ENCODE assay signal across 35 cellular contexts in the genomic region with DNA sequence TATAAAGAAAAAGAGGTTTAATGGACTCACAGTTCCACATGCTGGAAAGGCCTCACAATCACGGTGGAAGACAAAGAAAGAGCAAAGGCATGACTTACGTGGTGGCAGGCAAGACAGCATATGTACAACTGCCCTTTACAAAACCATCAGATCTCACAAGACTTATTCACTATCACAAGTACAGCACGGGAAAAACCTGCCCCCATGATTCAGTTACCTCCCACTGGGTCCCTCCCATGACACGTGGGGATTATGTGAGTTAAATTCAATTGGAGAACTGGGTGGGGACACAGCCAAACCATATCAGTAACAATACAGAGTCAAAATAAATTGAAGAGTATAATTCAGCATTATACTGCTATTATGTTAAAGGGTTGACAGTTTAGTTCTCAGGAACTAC. TPM values are rescaled to one million over a fixed set of nuclear protein-coding genes. Genes with fewer than 3 reads are reported as not detected.
"Had no signal": no experiment of that assay in that cellular context is flagged by ENCODE, and none has a peak within 500 bp of the region (broad histone marks: within the 10 kb centered on the region; RNA-seq: fewer than 3 reads in every experiment).

No MANE protein-coding gene starts in this region.

- H3K27ac ChIP-seq: cardiac muscle cell, SK-N-MC had no signal

- DNase-seq: activated CD4-positive, alpha-beta memory T cell treated with anti-CD3 and anti-CD28 coated beads, Interleukin-2, amount 10 ng/mL, durations not matched to agents 7 days and 5 days; activated CD4-positive, alpha-beta T cell treated with anti-CD3 and anti-CD28 coated beads for 36 hours; activated CD4-positive, alpha-beta T cell treated with anti-CD3 and anti-CD28 coated beads, Interleukin-2, amount 50 U/mL, for 1 hour; activated CD8-positive, alpha-beta memory T cell treated with anti-CD3 and anti-CD28 coated beads for 24 hours; activated CD8-positive, alpha-beta memory T cell treated with anti-CD3 and anti-CD28 coated beads, Interleukin-2, amount 10 ng/mL, durations not matched to agents 7 days and 5 days; activated CD8-positive, alpha-beta memory T cell treated with anti-CD3 and anti-CD28 coated beads, Interleukin-2, amount 50 U/mL, for 48 hours; activated effector memory CD4-positive, alpha-beta T cell treated with anti-CD3 and anti-CD28 coated beads, Interleukin-2, amount 50 U/mL, for 16 hours; activated naive CD4-positive, alpha-beta T cell; activated naive CD4-positive, alpha-beta T cell treated with anti-CD3 and anti-CD28 coated beads, Interleukin-2, amount 50 U/mL, for 16 hours; activated naive CD8-positive, alpha-beta T cell treated with anti-CD3 and anti-CD28 coated beads for 36 hours; activated T-cell treated with anti-CD3 and anti-CD28 coated beads, Interleukin-2, amount 50 U/mL, for 1 hour; activated T-cell treated with anti-CD3 and anti-CD28 coated beads, Interleukin-2, amount 50 U/mL, for 72 hours; amniotic stem cell; aorta; Kasumi-1; KBM-7; MG63; NCI-H1048; NCI-H1105 treated with DMSO at 0.1 percent for 48 hours; NCI-H1436; NCI-H1694; NCI-H1930; NCI-H2081 treated with DMSO at 0.1 percent for 48 hours; NCI-H226; NCI-H446 treated with DMSO at 0.1 percent for 48 hours; NCI-H524; NCI-H69; NK-92 treated with Interleukin-12 subunit alpha and Interleukin-12 subunit beta, amount 100 ng/mL, for 24 hours; Right ventricle myocardium superior had no signal

- H3K9me3 ChIP-seq: MG63 had no signal

- H3K27me3 ChIP-seq: cardiac muscle cell, MG63 had no signal

- H3K4me3 ChIP-seq: cardiac muscle cell, MG63, SK-N-MC had no signal

- H3K36me3 ChIP-seq: cardiac muscle cell, MG63 had no signal

- ATAC-seq: activated CD4-positive, alpha-beta T cell treated with anti-CD3 and anti-CD28 coated beads for 36 hours; activated CD4-positive, CD25-positive, alpha-beta regulatory T cell treated with anti-CD3 and anti-CD28 coated beads, Interleukin-2, amount 50 U/mL, for 24 hours; activated CD8-positive, alpha-beta memory T cell treated with anti-CD3 and anti-CD28 coated beads, Interleukin-2, amount 10 ng/mL, durations not matched to agents 7 days and 5 days; activated T-cell treated with anti-CD3 and anti-CD28 coated beads, Interleukin-2, amount 50 U/mL, for 72 hours; activated T-helper 17 cell treated with anti-CD3 and anti-CD28 coated beads, Interleukin-2, amount 50 U/mL, for 72 hours; WTC11 had no signal

RNA-seq across cellular contexts. Expression of gene RNLS, which starts 37.8 kb away (rescaled TPM):
- total RNA-seq: OCI-LY7 had no signal

RNA-seq across cellular contexts. Expression of gene LIPJ, which starts 41.2 kb away (rescaled TPM):
- total RNA-seq: activated CD4-positive, alpha-beta memory T cell treated with anti-CD3 and anti-CD28 coated beads, Interleukin-2, amount 10 ng/mL, durations not matched to agents 7 days and 5 days; activated CD4-positive, alpha-beta T cell treated with anti-CD3 and anti-CD28 coated beads for 36 hours; activated CD8-positive, alpha-beta memory T cell treated with anti-CD3 and anti-CD28 coated beads, Interleukin-2, amount 10 ng/mL, durations not matched to agents 7 days and 5 days; activated naive CD8-positive, alpha-beta T cell treated with anti-CD3 and anti-CD28 coated beads for 36 hours; activated T-cell treated with anti-CD3 and anti-CD28 coated beads, Interleukin-2, amount 50 U/mL, for 72 hours; activated T-helper 17 cell treated with anti-CD3 and anti-CD28 coated beads, Interleukin-2, amount 50 U/mL, for 72 hours; cardiac muscle cell; Right ventricle myocardium superior had no signal
- polyA plus RNA-seq: aorta, cardiac muscle cell had no signal
